ENCODE assay signal across 8 cellular contexts in the genomic region with DNA sequence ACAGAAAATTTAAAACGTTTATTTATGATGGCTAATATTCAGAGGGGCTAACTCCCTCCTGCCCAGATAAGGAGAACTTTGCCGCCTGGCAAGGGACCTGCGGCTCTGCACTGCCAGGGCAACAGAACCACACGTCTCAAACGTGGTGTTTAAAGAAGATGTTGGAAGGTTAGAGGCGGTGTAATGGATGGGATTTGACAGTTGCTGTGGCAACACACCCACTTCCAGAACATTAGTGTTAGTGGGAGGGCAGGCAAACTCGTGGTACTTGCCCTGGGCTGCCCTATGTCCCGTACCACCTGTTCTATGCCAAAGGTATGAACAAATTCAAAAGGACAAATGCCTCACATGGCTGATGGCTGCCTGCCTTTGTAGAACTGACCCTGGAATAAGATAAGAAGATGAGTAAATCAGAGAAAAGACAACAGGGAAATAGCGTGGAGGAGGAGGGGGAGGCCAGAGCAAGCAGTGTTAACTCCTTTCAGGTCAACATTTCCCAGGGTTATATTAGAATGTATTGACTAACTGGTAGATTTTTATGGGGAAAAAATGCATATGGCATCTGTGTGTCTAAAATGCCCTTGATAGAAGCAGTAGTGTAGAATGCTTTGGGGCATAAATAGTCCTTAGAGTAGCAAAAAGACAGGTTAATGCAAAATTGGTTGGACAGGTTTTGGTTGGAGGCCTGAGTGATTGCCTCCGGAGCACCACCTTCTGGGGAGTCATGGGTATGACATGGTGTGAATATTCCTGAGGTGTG. TPM values are rescaled to one million over a fixed set of nuclear protein-coding genes. Genes with fewer than 3 reads are reported as not detected.
DNase-seq lines count a peak whose midpoint lies in the region; ATAC-seq and TF ChIP-seq lines count a peak whose summit lies in the region.

No MANE protein-coding gene starts in this region.

- no peaks in the 10 kb centered on the region for H3K4me1 ChIP-seq in DOHH2 (ENCODE audit: control insufficient read depth, low read length)
- H3K4me1 ChIP-seq in Karpas-422 (ENCODE audit: low read length) = no peaks in the 10 kb centered on the region
- H3K4me1 ChIP-seq in cardiac muscle cell (ENCODE audit: low read depth) = no peaks in the 10 kb centered on the region

- TF ChIP-seq CTCF in DOHH2 (IDR thresholded peaks at IDR 0.05; ENCODE audit: low read depth, low read length, poor library complexity, severe bottlenecking) (peak; percentile 75), cardiac muscle cell (IDR thresholded peaks at IDR 0.05; ENCODE audit: low read depth, low read length) (peak; percentile 92), retinal pigment epithelial cell (conservative IDR thresholded peaks at IDR 0.05; ENCODE audit: low read depth, low read length) (peak; percentile 94)

- peak; percentile 84 for ATAC-seq in GM21786 (IDR thresholded peaks at IDR 0.05; ENCODE audit: unreplicated experiment)

- H3K9ac ChIP-seq in Karpas-422 (ENCODE audit: low read length) (no peak overlapping the region), SK-N-MC (ENCODE audit: insufficient read length) (no peak overlapping the region)

- no peak overlapping the region for H3K27ac ChIP-seq in DOHH2 (ENCODE audit: low read depth, low read length)
- no peak overlapping the region for H3K27ac ChIP-seq in Karpas-422 (ENCODE audit: low read length)
- H3K27ac ChIP-seq in SK-N-MC = no peak overlapping the region
- H3K27ac ChIP-seq in cardiac muscle cell = no peak overlapping the region

- H3K9me2 ChIP-seq in DOHH2 (replicated peaks; ENCODE audit: control insufficient read depth, low read length) (no peaks in the 10 kb centered on the region), Karpas-422 (replicated peaks; ENCODE audit: insufficient read depth, low read length) (no peaks in the 10 kb centered on the region)

- H3K4me2 ChIP-seq in DOHH2 (ENCODE audit: low read length) (no peak overlapping the region), Karpas-422 (ENCODE audit: low read depth, low read length, poor library complexity, severe bottlenecking) (no peak overlapping the region)

- no peak overlapping the region for H2AFZ ChIP-seq in Karpas-422 (ENCODE audit: low read length)

- no peaks in the 10 kb centered on the region for H3K36me3 ChIP-seq in DOHH2 (ENCODE audit: control insufficient read depth, low read length)
- no peaks in the 10 kb centered on the region for H3K36me3 ChIP-seq in Karpas-422 (ENCODE audit: insufficient read depth, low read length)
- H3K36me3 ChIP-seq in SK-N-MC (ENCODE audit: insufficient read depth, low read length) = 0 out of 2 replicates have a peak, but pooled peaks cover 5% of the 10 kb centered on the region
- no peaks in the 10 kb centered on the region for H3K36me3 ChIP-seq in cardiac muscle cell

- H4K20me1 ChIP-seq in DOHH2 (ENCODE audit: control insufficient read depth, insufficient read depth, low read depth, low read length) (no peaks in the 10 kb centered on the region), Karpas-422 (ENCODE audit: insufficient read depth, low read depth, low read length) (no peaks in the 10 kb centered on the region)

- peak; percentile 75 for DNase-seq in Karpas-422
- peak; percentile 55 for DNase-seq in SK-N-MC (ENCODE audit: low read depth, low spot score)
- DNase-seq in activated naive CD4-positive, alpha-beta T cell treated with anti-CD3 and anti-CD28 coated beads, Interleukin-2, amount 50 U/mL, for 16 hours = peak; percentile 46
- peak; percentile 51 to 65 for DNase-seq in cardiac muscle cell (ENCODE audit: low read depth in 1 of 2, low spot score in 1 of 2)
- DNase-seq in retinal pigment epithelial cell (ENCODE audit: low read depth) = no peak
- no peak for DNase-seq in cortex of kidney (lab: John Stamatoyannopoulos, UW)

- H3F3A ChIP-seq in DOHH2 (ENCODE audit: control insufficient read depth, insufficient read depth) = no peaks in the 10 kb centered on the region

- peaks cover 24% of the 10 kb centered on the region for H3K27me3 ChIP-seq in DOHH2 (ENCODE audit: control insufficient read depth, low read length)
- 0 out of 2 replicates have a peak, but pooled peaks cover 4% of the 10 kb centered on the region for H3K27me3 ChIP-seq in Karpas-422 (ENCODE audit: low read length)
- H3K27me3 ChIP-seq in cardiac muscle cell = no peaks in the 10 kb centered on the region

- no peaks in the 10 kb centered on the region for H3K9me3 ChIP-seq in DOHH2 (ENCODE audit: control insufficient read depth, insufficient read depth, low read length)
- no peaks in the 10 kb centered on the region for H3K9me3 ChIP-seq in Karpas-422 (ENCODE audit: low read length)
- H3K9me3 ChIP-seq in SK-N-MC (ENCODE audit: low read depth, low read length) = no peaks in the 10 kb centered on the region; the same call in 1 of the 2 replicates
- no peaks in the 10 kb centered on the region for H3K9me3 ChIP-seq in cardiac muscle cell (ENCODE audit: low read depth)

- H3K4me3 ChIP-seq in DOHH2 (ENCODE audit: low read length) (no peak overlapping the region), Karpas-422 (ENCODE audit: low read length) (no peak overlapping the region), SK-N-MC (no peak overlapping the region), cardiac muscle cell (no peak overlapping the region), retinal pigment epithelial cell (ENCODE audit: low read length) (no peak overlapping the region)

- H3K79me2 ChIP-seq in DOHH2 (ENCODE audit: control insufficient read depth, low read length) (no peaks in the 10 kb centered on the region), Karpas-422 (ENCODE audit: low read length) (no peaks in the 10 kb centered on the region)

RNA-seq across cellular contexts. Expression of gene HLF, which starts 30.8 kb away (rescaled TPM):
- total RNA-seq in Karpas-422 (2014; rRNA removed; shearing (Covaris generic); ENCODE audit: low replicate concordance) = not detected in 2 replicates
- 0.28 and 0.74 TPM in 2 replicates for total RNA-seq in cardiac muscle cell
- 0.29 TPM in 1 of 2 replicates, not detected in the other for polyA plus RNA-seq in cardiac muscle cell

Comparison
In these comparisons a context has a peak if more than half of its experiments do, and no peak if none do; other contexts are left out.
1. DNase-seq: peak in Karpas-422 (single experiment), SK-N-MC (single experiment), activated naive CD4-positive, alpha-beta T cell treated with anti-CD3 and anti-CD28 coated beads, Interleukin-2, amount 50 U/mL, for 16 hours (single experiment) and cardiac muscle cell (2 of 2); none in retinal pigment epithelial cell (single experiment) and cortex of kidney (single experiment).
2. Peak in every context shown above with its lines, with median percentiles within 50 percentile points of each other: CTCF ChIP-seq.